In the genomic region with DNA sequence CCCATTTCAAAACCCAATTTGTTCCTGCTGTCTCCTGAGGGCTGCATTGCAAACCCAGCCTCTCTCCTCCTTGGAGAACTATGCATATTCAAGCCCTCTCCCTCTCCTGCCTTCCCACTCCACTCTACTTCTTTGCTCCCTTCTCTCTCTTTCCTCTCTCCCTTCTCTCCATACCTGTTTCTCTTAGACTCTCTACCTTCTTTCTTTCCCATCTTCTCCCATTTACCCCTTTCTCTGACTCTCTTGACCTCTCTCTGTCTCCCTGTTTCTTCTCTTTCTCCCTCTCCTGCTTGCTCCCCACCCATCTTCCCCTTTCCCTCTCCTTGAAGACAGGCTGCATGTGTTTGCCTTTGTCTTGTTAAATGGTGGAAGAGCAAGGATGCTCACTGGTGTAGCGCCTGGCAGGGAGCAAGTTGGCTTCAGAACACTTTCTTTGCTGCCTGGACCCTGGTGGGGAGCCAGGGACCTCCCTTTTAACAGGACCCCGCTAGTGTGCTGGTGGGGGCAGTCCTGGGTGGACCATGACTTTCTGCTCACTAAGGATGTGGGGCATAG, we compare ENCODE assay signal across 16 cellular contexts.
A peak's percentile ranks its signal among the peaks of the same experiment; 100 is the strongest.
DNase-seq lines count a peak whose midpoint lies in the region; FAIRE-seq and TF ChIP-seq lines count a peak whose summit lies in the region.
"Had no signal": no experiment of that assay in that cellular context is flagged by ENCODE, and none has a peak within 500 bp of the region (broad histone marks: within the 10 kb centered on the region; RNA-seq: fewer than 3 reads in every experiment).

No MANE protein-coding gene starts in this region.

- H3K4me3 Mint-ChIP-seq in type B pancreatic cell: no peak overlapping the region
- H3K4me3 Mint-ChIP-seq: CD4-positive, CD25-positive, alpha-beta regulatory T cell had no signal

- no peak overlapping the region for H3K23ac ChIP-seq in H1 (ENCODE audit: insufficient read length)

- H4K20me1 ChIP-seq in H1 (replicated peaks in 1 of 2; ENCODE audit: control insufficient read depth in 1 of 2, insufficient read depth in 2 of 2, low read length in 2 of 2) (no peaks in the 10 kb centered on the region), smooth muscle cell (ENCODE audit: low read depth) (no peaks in the 10 kb centered on the region)

- H2BK12ac ChIP-seq in H1 (ENCODE audit: low read depth, low read length): peak overlapping the region; percentile 75; the same call in 1 of the 2 replicates

- H3K27me3 ChIP-seq in H7 (ENCODE audit: control insufficient read depth, insufficient read depth, low read length) (no peaks in the 10 kb centered on the region), NT2/D1 (ENCODE audit: insufficient read depth, insufficient read length) (no peaks in the 10 kb centered on the region), H1 (replicated peaks in 1 of 4; ENCODE audit: control insufficient read depth in 3 of 4, extremely low read depth in 1 of 4, insufficient read depth in 3 of 4, low read length in 3 of 4) (no peaks in the 10 kb centered on the region; a peak in 1 of 7 replicates), smooth muscle cell (ENCODE audit: low read depth) (peaks cover 4% of the 10 kb centered on the region)
- H3K27me3 ChIP-seq: BE2C had no signal

- H4K8ac ChIP-seq in H1 (ENCODE audit: extremely low read depth, insufficient read depth, low read length): no peak overlapping the region

- H3K4me3 ChIP-seq in H7 (ENCODE audit: insufficient read depth, low read depth, low read length) (no peak overlapping the region), NT2/D1 (ENCODE audit: insufficient read length, low read depth) (no peak overlapping the region), H1 (ENCODE audit: extremely low read depth in 1 of 4, insufficient read depth in 2 of 4, low read depth in 3 of 4, low read length in 4 of 4) (no peak overlapping the region; a peak in 1 of 8 replicates), smooth muscle cell (no peak overlapping the region)
- H3K4me3 ChIP-seq: A549, GM23248 had no signal

- TF ChIP-seq RAD21 in H1 (IDR thresholded peaks at IDR 0.05 in 1 of 2, conservative IDR thresholded peaks at IDR 0.05 in 1 of 2; ENCODE audit: low read depth in 2 of 2, low read length in 2 of 2): no peak

- H2AFZ ChIP-seq in H1 (ENCODE audit: low read length) (peak overlapping the region; percentile 38; the same call in 1 of the 2 replicates), smooth muscle cell (ENCODE audit: low read depth) (no peak overlapping the region)
- H2AFZ ChIP-seq: GM23248 had no signal

- POLR2A ChIA-PET in H1 (lab: Charles Lee; ENCODE audit: partially characterized antibody): interaction anchor here (2.1 kb wide), 1 partner anchor 8 kb away, joined by 6 read pairs; no protein-coding TSS in a partner anchor

- DNase-seq in H7 (peak; percentile 60), NT2/D1 (ENCODE audit: low read depth, low spot score) (peak; percentile 16), H1 (ENCODE audit: low read depth in 1 of 2, low spot score in 2 of 2) (no peak), type B pancreatic cell (ENCODE audit: extremely low spot score, unreplicated experiment) (no peak), NCI-H446 treated with DMSO at 0.1 percent for 48 hours (lab: John Stamatoyannopoulos, UW) (no peak), T-helper 1 cell (no peak), smooth muscle cell (lab: John Stamatoyannopoulos, UW; ENCODE audit: unreplicated experiment) (no peak)
- DNase-seq: BE2C; CD4-positive, CD25-positive, alpha-beta regulatory T cell; DMS53; GF-D8; GM23248; HCEC 1CT had no signal

- H3K9ac ChIP-seq in NT2/D1 (ENCODE audit: insufficient read length, low read depth) (no peak overlapping the region), H1 (replicated peaks in 1 of 4; ENCODE audit: extremely low read depth in 1 of 4, low read depth in 3 of 4, low read length in 3 of 4) (no peak overlapping the region; a peak in 1 of 7 replicates), smooth muscle cell (ENCODE audit: low read depth) (no peak overlapping the region)
- H3K9ac ChIP-seq: GM23248 had no signal

- H3F3A ChIP-seq in smooth muscle cell (ENCODE audit: low read depth): no peaks in the 10 kb centered on the region

- H3K36me3 ChIP-seq in H7 (replicated peaks; ENCODE audit: control insufficient read depth, insufficient read depth, low read length): no peaks in the 10 kb centered on the region
- H3K36me3 ChIP-seq in NT2/D1 (ENCODE audit: insufficient read depth, insufficient read length, low read length): no peaks in the 10 kb centered on the region
- no peaks in the 10 kb centered on the region for H3K36me3 ChIP-seq in H1 (ENCODE audit: control insufficient read depth in 2 of 4, insufficient read depth in 4 of 4, low read length in 3 of 4)
- H3K36me3 ChIP-seq in smooth muscle cell (ENCODE audit: low read depth): no peaks in the 10 kb centered on the region
- H3K36me3 ChIP-seq: BE2C had no signal

- no peak overlapping the region for H3K56ac ChIP-seq in H1 (replicated peaks; ENCODE audit: insufficient read length, low read depth, low read length)

- H3K4me1 ChIP-seq in NT2/D1 (ENCODE audit: insufficient read depth, insufficient read length) (peaks cover 31% of the 10 kb centered on the region), H1 (replicated peaks in 1 of 4; ENCODE audit: control insufficient read depth in 3 of 4, insufficient read depth in 4 of 4, low read length in 3 of 4) (peaks cover 9 to 32% (median 19%) of the 10 kb centered on the region in 4 experiments), smooth muscle cell (ENCODE audit: low read depth) (peaks cover 10% of the 10 kb centered on the region)
- H3K4me1 ChIP-seq: A549 had no signal

- WGBS in H1 (ENCODE audit: extremely low coverage in 1 of 2, insufficient coverage in 1 of 2, insufficient read length in 1 of 2, insufficient replicate concordance in 2 of 2, low coverage in 1 of 2, low lambda C conversion rate in 2 of 2, missing lambda C conversion rate in 1 of 2), 2 experiments: 78% methylated on average over 1 of the region's 2 CpGs; no CpG with 5 or more reads in 1 of the 2 experiments
- WGBS in smooth muscle cell (ENCODE audit: low lambda C conversion rate): 77% methylated on average over 2 of the region's 2 CpGs

- H3K9me3 ChIP-seq in NT2/D1 (ENCODE audit: insufficient read depth, low read length) (no peaks in the 10 kb centered on the region), H1 (ENCODE audit: insufficient read depth in 2 of 2, low read depth in 1 of 2, low read length in 1 of 2) (no peaks in the 10 kb centered on the region), smooth muscle cell (replicated peaks; ENCODE audit: low read depth) (no peaks in the 10 kb centered on the region)
- H3K9me3 ChIP-seq: A549, BE2C had no signal

- H3K79me2 ChIP-seq in H1 (ENCODE audit: control insufficient read depth in 1 of 2, insufficient read depth in 2 of 2, low read length in 2 of 2) (no peaks in the 10 kb centered on the region), smooth muscle cell (ENCODE audit: low read depth) (no peaks in the 10 kb centered on the region)

- H3K9me3 Mint-ChIP-seq in type B pancreatic cell: no peaks in the 10 kb centered on the region

- H4K5ac ChIP-seq in H1 (ENCODE audit: insufficient read length, low read depth, low read length): no peak overlapping the region

- peak overlapping the region; percentile 93; the same call in 1 of the 2 replicates for H3K18ac ChIP-seq in H1 (ENCODE audit: extremely low read depth, low read length)

- CTCF ChIA-PET in H1 (lab: Charles Lee; ENCODE audit: partially characterized antibody): interaction anchor here (0.6 to 6.5 kb wide), 14 partner anchors 9 to 333 kb away, joined by 3 to 63 read pairs (median 3); no protein-coding TSS in a partner anchor

- H2BK15ac ChIP-seq in H1 (ENCODE audit: low read length): 0 out of 2 replicates have a peak overlapping the region, but pooled peaks have one; percentile 88

- no peak overlapping the region for H3K4ac ChIP-seq in H1 (replicated peaks; ENCODE audit: insufficient read length, low read depth, low read length)

- H3K27ac ChIP-seq in H1 (ENCODE audit: low read depth, low read length) (no peak overlapping the region), smooth muscle cell (ENCODE audit: low read depth) (no peak overlapping the region)
- H3K27ac ChIP-seq: A549, GM23248 had no signal

- H3K27ac Mint-ChIP-seq in type B pancreatic cell: peak overlapping the region; percentile 20
- H3K27ac Mint-ChIP-seq: CD4-positive, CD25-positive, alpha-beta regulatory T cell had no signal

- peak; percentile 68 for FAIRE-seq in H1 (lab: Jason Lieb, UNC)
- FAIRE-seq: A549, HepG2, HTR-8/SVneo had no signal

- no peaks in the 10 kb centered on the region for H3K36me3 Mint-ChIP-seq in type B pancreatic cell
- H3K36me3 Mint-ChIP-seq: CD4-positive, CD25-positive, alpha-beta regulatory T cell had no signal

- no peak overlapping the region for H3K14ac ChIP-seq in H1 (ENCODE audit: insufficient read length)

- no peaks in the 10 kb centered on the region for H3K23me2 ChIP-seq in H1 (ENCODE audit: low read depth, low read length)

- H3K79me1 ChIP-seq in H1 (ENCODE audit: low read depth, low read length): no peaks in the 10 kb centered on the region

- TF ChIP-seq CTCF in H1 (IDR thresholded peaks at IDR 0.05; ENCODE audit: control extremely low read depth in 1 of 3, insufficient read depth in 1 of 3, low read depth in 1 of 3, low read length in 3 of 3) (no peak), type B pancreatic cell (conservative IDR thresholded peaks at IDR 0.05) (no peak), smooth muscle cell (IDR thresholded peaks at IDR 0.05; ENCODE audit: borderline replicate concordance, insufficient read depth, poor library complexity, severe bottlenecking) (no peak)

- H2BK20ac ChIP-seq in H1 (ENCODE audit: low read length): peak overlapping the region; percentile 55; the same call in 1 of the 2 replicates

- H2BK5ac ChIP-seq in H1 (ENCODE audit: low read depth, low read length): 0 out of 2 replicates have a peak overlapping the region, but pooled peaks have one; percentile 24

- H2BK120ac ChIP-seq in H1 (replicated peaks; ENCODE audit: low read depth, low read length): no peak overlapping the region

- no peak for TF ChIP-seq POLR2A in H1 (IDR thresholded peaks at IDR 0.05; ENCODE audit: control extremely low read depth in 1 of 2, low read depth in 2 of 2, low read length in 2 of 2)

- H3K27me3 Mint-ChIP-seq in type B pancreatic cell: peaks cover 15% of the 10 kb centered on the region
- H3K27me3 Mint-ChIP-seq: CD4-positive, CD25-positive, alpha-beta regulatory T cell had no signal

- no peak for TF ChIP-seq EP300 in H1 (IDR thresholded peaks at IDR 0.05; ENCODE audit: borderline replicate concordance in 1 of 2, low read depth in 2 of 2, low read length in 2 of 2)

- no peak overlapping the region for H2AK5ac ChIP-seq in H1 (ENCODE audit: low read depth, low read length)

- H4K91ac ChIP-seq in H1 (replicated peaks; ENCODE audit: insufficient read length, low read length): peak overlapping the region; percentile 49

- peaks cover 23% of the 10 kb centered on the region for H3K4me1 Mint-ChIP-seq in type B pancreatic cell (ENCODE audit: unreplicated experiment)
- H3K4me1 Mint-ChIP-seq: CD4-positive, CD25-positive, alpha-beta regulatory T cell had no signal

- H3K4me2 ChIP-seq in H1 (ENCODE audit: insufficient read depth in 1 of 2, low read depth in 2 of 2, low read length in 2 of 2) (peak overlapping the region; percentile 21 to 60), smooth muscle cell (no peak overlapping the region)
- H3K4me2 ChIP-seq: A549 had no signal

TF ChIP-seq in H1, 55 proteins besides CTCF, POLR2A, EP300 and RAD21 (continues in another document):
- TF ChIP-seq ASH2L (IDR thresholded peaks at IDR 0.05; ENCODE audit: low read length) (peak; percentile 35), CHD2 (IDR thresholded peaks at IDR 0.05; ENCODE audit: low read length) (no peak)

Comparison
In these comparisons a context has a peak if more than half of its experiments do, and no peak if none do; other contexts are left out.
1. DNase-seq: peak in H7 (single experiment) and NT2/D1 (single experiment); none in H1 (0 of 2), type B pancreatic cell (single experiment), NCI-H446 treated with DMSO at 0.1 percent for 48 hours (single experiment), T-helper 1 cell (0 of 5) and smooth muscle cell (single experiment).